Comparison of ENCODE assay signal across 12 cellular contexts in the genomic region with DNA sequence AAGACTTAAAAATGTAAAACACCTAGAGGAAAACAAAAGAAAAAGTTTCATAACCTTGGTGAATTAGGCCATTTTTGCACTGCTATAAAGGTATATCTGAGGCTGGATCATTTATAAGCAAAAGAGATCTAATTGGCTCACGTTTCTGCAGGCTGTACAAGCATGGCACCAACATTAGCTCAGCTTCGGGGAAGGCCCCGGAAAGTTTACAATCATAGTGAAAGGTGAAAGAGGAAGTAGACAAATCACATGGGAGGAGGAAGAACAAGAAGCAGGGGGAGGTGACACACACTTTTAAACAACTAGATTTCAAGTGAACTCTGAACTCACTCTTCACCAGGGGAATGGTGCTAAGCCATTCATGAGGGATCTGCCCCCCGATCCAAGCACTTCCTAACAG.
DNase-seq lines count a peak whose midpoint lies in the region; ATAC-seq and TF ChIP-seq lines count a peak whose summit lies in the region.
"Had no signal": no experiment of that assay in that cellular context is flagged by ENCODE, and none has a peak within 500 bp of the region (broad histone marks: within the 10 kb centered on the region; RNA-seq: fewer than 3 reads in every experiment).

No MANE protein-coding gene starts in this region.

- no peak for TF ChIP-seq POLR2A in spleen (IDR thresholded peaks at IDR 0.05)

- H3K4me3 ChIP-seq in GM12864 (ENCODE audit: low read depth, low read length) (no peak overlapping the region), spleen (no peak overlapping the region)
- H3K4me3 ChIP-seq: SK-N-MC had no signal

- H3K4me1 ChIP-seq in spleen: no peaks in the 10 kb centered on the region

- H3K27me3 Mint-ChIP-seq in nephron progenitor cell (ENCODE audit: low read depth, poor library complexity): no peaks in the 10 kb centered on the region
- H3K27me3 Mint-ChIP-seq: dendritic cell treated with granulocyte-macrophage colony-stimulating factor and Interleukin-4, amounts not matched to agents 40 ng/mL and 50 ng/mL, for 4 days had no signal

- WGBS in spleen, 5 donors: 47 to 77% (median 61%) methylated on average over 4 of the region's 4 CpGs

- peaks cover 0 to 6% (median 0%) of the 10 kb centered on the region in 8 donors for H3K9me3 ChIP-seq in spleen

- H3K9me3 Mint-ChIP-seq in nephron progenitor cell: no peaks in the 10 kb centered on the region

- H3K27ac Mint-ChIP-seq in nephron progenitor cell: no peak overlapping the region
- H3K27ac Mint-ChIP-seq: dendritic cell treated with granulocyte-macrophage colony-stimulating factor and Interleukin-4, amounts not matched to agents 40 ng/mL and 50 ng/mL, for 4 days had no signal

- TF ChIP-seq CTCF in GM12864 (IDR thresholded peaks at IDR 0.05; ENCODE audit: low read depth, low read length, missing control alignments) (no peak), nephron progenitor cell (IDR thresholded peaks at IDR 0.05) (no peak), spleen (IDR thresholded peaks at IDR 0.05 in 8 of 11, conservative IDR thresholded peaks at IDR 0.05 in 3 of 11) (no peak)

- H3K36me3 ChIP-seq in spleen: no peaks in the 10 kb centered on the region

- peak; percentile 16 for DNase-seq in GM12864 (ENCODE audit: low read depth)
- DNase-seq in NOMO-1 treated with DMSO at 0.1 percent for 48 hours (lab: John Stamatoyannopoulos, UW; ENCODE audit: unreplicated experiment): peak; percentile 71
- DNase-seq in nephron progenitor cell: no peak
- DNase-seq in substantia nigra (lab: John Stamatoyannopoulos, UW): no peak
- DNase-seq in spleen: no peak
- DNase-seq: NCI-H1092; stimulated activated CD4-positive, alpha-beta T cell treated with anti-CD3 and anti-CD28 coated beads, Interleukin-4, amount 100 ng/mL, for 24 hours had no signal

- no peaks in the 10 kb centered on the region for H3K36me3 Mint-ChIP-seq in nephron progenitor cell (ENCODE audit: low read depth)

- H3K4me1 Mint-ChIP-seq in nephron progenitor cell: no peaks in the 10 kb centered on the region

- ATAC-seq in GM21360 (IDR thresholded peaks at IDR 0.05; ENCODE audit: unreplicated experiment) (peak; percentile 100), HG03066 (IDR thresholded peaks at IDR 0.05; ENCODE audit: low read depth, unreplicated experiment) (peak; percentile 99), SK-N-SH treated with all-trans-retinoic acid at 6 μM for 48 hours (no peak)

- H3K27me3 ChIP-seq in spleen (replicated peaks in 1 of 7): no peaks in the 10 kb centered on the region

- H3K4me3 Mint-ChIP-seq in nephron progenitor cell: no peak overlapping the region
- H3K4me3 Mint-ChIP-seq: dendritic cell treated with granulocyte-macrophage colony-stimulating factor and Interleukin-4, amounts not matched to agents 40 ng/mL and 50 ng/mL, for 4 days had no signal

- intact Hi-C loops in spleen (cut with DNase I; ENCODE audit: low total_unique reads): no loop called here

- no peak overlapping the region for H3K27ac ChIP-seq in substantia nigra (ENCODE audit: low read depth, low read length, poor library complexity, severe bottlenecking)
- H3K27ac ChIP-seq in spleen: no peak overlapping the region
- H3K27ac ChIP-seq: SK-N-MC had no signal

TF ChIP-seq in SK-N-SH treated with all-trans-retinoic acid at 6 μM for 48 hours, 23 proteins besides CTCF, POLR2A, EP300 and RAD21:
- TF ChIP-seq ZFP3 (CRISPR knock-in tag; IDR thresholded peaks at IDR 0.05): no peak
- TF ChIP-seq, protein P1, sequence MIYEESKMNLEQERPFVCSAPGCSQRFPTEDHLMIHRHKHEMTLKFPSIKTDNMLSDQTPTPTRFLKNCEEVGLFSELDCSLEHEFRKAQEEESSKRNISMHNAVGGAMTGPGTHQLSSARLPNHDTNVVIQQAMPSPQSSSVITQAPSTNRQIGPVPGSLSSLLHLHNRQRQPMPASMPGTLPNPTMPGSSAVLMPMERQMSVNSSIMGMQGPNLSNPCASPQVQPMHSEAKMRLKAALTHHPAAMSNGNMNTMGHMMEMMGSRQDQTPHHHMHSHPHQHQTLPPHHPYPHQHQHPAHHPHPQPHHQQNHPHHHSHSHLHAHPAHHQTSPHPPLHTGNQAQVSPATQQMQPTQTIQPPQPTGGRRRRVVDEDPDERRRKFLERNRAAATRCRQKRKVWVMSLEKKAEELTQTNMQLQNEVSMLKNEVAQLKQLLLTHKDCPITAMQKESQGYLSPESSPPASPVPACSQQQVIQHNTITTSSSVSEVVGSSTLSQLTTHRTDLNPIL (CRISPR knock-in tag; IDR thresholded peaks at IDR 0.05; ENCODE audit: low read depth): no peak
- no peak for TF ChIP-seq PPARA (CRISPR knock-in tag; IDR thresholded peaks at IDR 0.05; ENCODE audit: borderline replicate concordance)
- no peak for TF ChIP-seq TCF4 (CRISPR knock-in tag; IDR thresholded peaks at IDR 0.05; ENCODE audit: borderline replicate concordance)
- no peak for TF ChIP-seq ZC3H10 (CRISPR knock-in tag; IDR thresholded peaks at IDR 0.05)
- TF ChIP-seq, protein P2, sequence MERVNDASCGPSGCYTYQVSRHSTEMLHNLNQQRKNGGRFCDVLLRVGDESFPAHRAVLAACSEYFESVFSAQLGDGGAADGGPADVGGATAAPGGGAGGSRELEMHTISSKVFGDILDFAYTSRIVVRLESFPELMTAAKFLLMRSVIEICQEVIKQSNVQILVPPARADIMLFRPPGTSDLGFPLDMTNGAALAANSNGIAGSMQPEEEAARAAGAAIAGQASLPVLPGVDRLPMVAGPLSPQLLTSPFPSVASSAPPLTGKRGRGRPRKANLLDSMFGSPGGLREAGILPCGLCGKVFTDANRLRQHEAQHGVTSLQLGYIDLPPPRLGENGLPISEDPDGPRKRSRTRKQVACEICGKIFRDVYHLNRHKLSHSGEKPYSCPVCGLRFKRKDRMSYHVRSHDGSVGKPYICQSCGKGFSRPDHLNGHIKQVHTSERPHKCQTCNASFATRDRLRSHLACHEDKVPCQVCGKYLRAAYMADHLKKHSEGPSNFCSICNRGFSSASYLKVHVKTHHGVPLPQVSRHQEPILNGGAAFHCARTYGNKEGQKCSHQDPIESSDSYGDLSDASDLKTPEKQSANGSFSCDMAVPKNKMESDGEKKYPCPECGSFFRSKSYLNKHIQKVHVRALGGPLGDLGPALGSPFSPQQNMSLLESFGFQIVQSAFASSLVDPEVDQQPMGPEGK (CRISPR knock-in tag; IDR thresholded peaks at IDR 0.05; ENCODE audit: borderline replicate concordance): no peak
- TF ChIP-seq OSR1 (CRISPR knock-in tag; IDR thresholded peaks at IDR 0.05): no peak
- TF ChIP-seq GLIS3 (CRISPR knock-in tag; IDR thresholded peaks at IDR 0.05): no peak
- TF ChIP-seq BACH2 (CRISPR knock-in tag; IDR thresholded peaks at IDR 0.05; ENCODE audit: borderline replicate concordance): no peak
- TF ChIP-seq ESRRG (CRISPR knock-in tag; IDR thresholded peaks at IDR 0.05): no peak
- no peak for TF ChIP-seq CSDC2 (CRISPR knock-in tag; IDR thresholded peaks at IDR 0.05)
- no peak for TF ChIP-seq ZNF565 (CRISPR knock-in tag; conservative IDR thresholded peaks at IDR 0.05; ENCODE audit: low read depth)
TF ChIP-seq in SK-N-SH treated with all-trans-retinoic acid at 6 μM for 48 hours: peak in this region for 0.

Comparison
In these comparisons a context has a peak if more than half of its experiments do, and no peak if none do; other contexts are left out.
1. DNase-seq: peak in GM12864 (single experiment) and NOMO-1 treated with DMSO at 0.1 percent for 48 hours (single experiment); none in nephron progenitor cell (single experiment), substantia nigra (0 of 49) and spleen (single experiment).